Comparison of ENCODE assay signal across 19 cellular contexts in the genomic region with DNA sequence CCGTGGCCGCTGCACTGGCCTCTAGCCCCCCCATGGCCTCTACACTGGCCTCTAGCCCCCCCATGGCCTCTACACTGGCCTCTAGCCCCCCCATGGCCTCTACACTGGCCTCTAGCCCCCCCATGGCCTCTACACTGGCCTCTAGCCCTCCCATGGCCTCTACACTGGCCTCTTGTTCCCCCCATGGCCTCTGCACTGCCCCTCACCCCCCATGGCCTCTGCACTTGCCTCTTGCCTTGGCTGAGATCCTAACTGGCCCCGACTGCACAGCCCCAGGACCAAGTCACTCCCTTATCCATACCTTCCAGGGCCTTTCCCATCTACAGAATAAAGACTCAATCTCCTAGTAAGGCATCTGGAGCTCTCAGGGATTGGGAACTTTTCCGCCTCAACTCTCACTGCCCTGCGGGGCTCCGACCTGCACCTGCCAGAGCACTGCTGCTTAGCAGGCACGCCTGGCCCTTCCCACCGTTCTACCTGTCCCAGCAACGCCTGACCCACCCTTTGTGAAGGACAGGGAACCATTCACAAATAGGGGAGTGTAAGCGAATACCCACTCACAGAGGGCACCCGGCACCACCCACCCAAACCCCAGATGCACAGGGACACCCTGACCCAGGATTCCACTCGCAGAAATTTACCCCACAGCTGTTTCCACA. TPM values are rescaled to one million over a fixed set of nuclear protein-coding genes. Genes with fewer than 3 reads are reported as not detected.
A peak's percentile ranks its signal among the peaks of the same experiment; 100 is the strongest.
DNase-seq lines count a peak whose midpoint lies in the region; ATAC-seq, FAIRE-seq and TF ChIP-seq lines count a peak whose summit lies in the region.
"Had no signal": no experiment of that assay in that cellular context is flagged by ENCODE, and none has a peak within 500 bp of the region (broad histone marks: within the 10 kb centered on the region; RNA-seq: fewer than 3 reads in every experiment).

No MANE protein-coding gene starts in this region.

- no peak for FAIRE-seq in small intestine (lab: Jason Lieb, UNC)
- FAIRE-seq: TTC549 had no signal

- H3K4me3 Mint-ChIP-seq in activated T-helper 17 cell treated with anti-CD3 and anti-CD28 coated beads, Interleukin-2, amount 50 U/mL, for 72 hours, result no peak overlapping the region
- H3K4me3 Mint-ChIP-seq: activated naive CD8-positive, alpha-beta T cell; activated T-helper 1 cell treated with anti-CD3 and anti-CD28 coated beads, Interleukin-12 subunit alpha, Interleukin-12 subunit beta, Interleukin-2, Interleukin-4 antibody, amounts not matched to agents 30 ng/mL and 10 ng/mL and 1 ng/mL, durations not matched to agents 14 hours and 24 hours and 36 hours; naive B cell; stimulated activated naive CD8-positive, alpha-beta T cell treated with anti-CD3 and anti-CD28 coated beads, Interleukin-15, Interleukin-2, amounts not matched to agents 100 ng/mL and 50 ng/mL, for 24 hours had no signal

- H3K9me3 ChIP-seq in liver (ENCODE audit: control insufficient read depth in 4 of 4, low read length in 3 of 4) (no peaks in the 10 kb centered on the region), small intestine (ENCODE audit: control insufficient read depth, low read depth) (no peaks in the 10 kb centered on the region)

- TF ChIP-seq RAD21 in liver (IDR thresholded peaks at IDR 0.05), result no peak

- no peaks in the 10 kb centered on the region for H3K9me3 Mint-ChIP-seq in activated T-helper 17 cell treated with anti-CD3 and anti-CD28 coated beads, Interleukin-2, amount 50 U/mL, for 72 hours
- H3K9me3 Mint-ChIP-seq: activated T-helper 1 cell treated with anti-CD3 and anti-CD28 coated beads, Interleukin-12 subunit alpha, Interleukin-12 subunit beta, Interleukin-2, Interleukin-4 antibody, amounts not matched to agents 30 ng/mL and 10 ng/mL and 1 ng/mL, durations not matched to agents 14 hours and 24 hours and 36 hours; naive B cell; stimulated activated naive CD8-positive, alpha-beta T cell treated with anti-CD3 and anti-CD28 coated beads, Interleukin-15, Interleukin-2, amounts not matched to agents 100 ng/mL and 50 ng/mL, for 24 hours had no signal

- H3K4me1 Mint-ChIP-seq in activated T-helper 17 cell treated with anti-CD3 and anti-CD28 coated beads, Interleukin-2, amount 50 U/mL, for 72 hours, result peaks cover 5% of the 10 kb centered on the region

- H3K9ac ChIP-seq in liver (ENCODE audit: low read depth in 1 of 2, low read length in 2 of 2), result no peak overlapping the region
- H3K9ac ChIP-seq: parathyroid adenoma had no signal

- peak overlapping the region; percentile 65 for H3K27ac Mint-ChIP-seq in activated T-helper 17 cell treated with anti-CD3 and anti-CD28 coated beads, Interleukin-2, amount 50 U/mL, for 72 hours
- H3K27ac Mint-ChIP-seq: activated naive CD8-positive, alpha-beta T cell; activated T-helper 1 cell treated with anti-CD3 and anti-CD28 coated beads, Interleukin-12 subunit alpha, Interleukin-12 subunit beta, Interleukin-2, Interleukin-4 antibody, amounts not matched to agents 30 ng/mL and 10 ng/mL and 1 ng/mL, durations not matched to agents 14 hours and 24 hours and 36 hours; naive B cell; stimulated activated naive CD8-positive, alpha-beta T cell treated with anti-CD3 and anti-CD28 coated beads, Interleukin-15, Interleukin-2, amounts not matched to agents 100 ng/mL and 50 ng/mL, for 24 hours had no signal

- peaks cover 37 to 97% (median 87%) of the 10 kb centered on the region in 4 donors for H3K4me1 ChIP-seq in liver (ENCODE audit: control insufficient read depth in 4 of 4, insufficient read depth in 4 of 4, low read length in 3 of 4)
- H3K4me1 ChIP-seq in small intestine (ENCODE audit: control insufficient read depth in 2 of 2, insufficient read depth in 1 of 2, low read depth in 1 of 2, low read length in 1 of 2), result peaks cover 4 to 21% of the 10 kb centered on the region in 2 donors

- no peak overlapping the region for H3K4me3 ChIP-seq in liver (ENCODE audit: low read depth in 1 of 3, low read length in 3 of 3)
- H3K4me3 ChIP-seq in small intestine (ENCODE audit: low read depth in 1 of 2, low read length in 2 of 2), result no peak overlapping the region

- no peaks in the 10 kb centered on the region for H3K36me3 ChIP-seq in liver (ENCODE audit: control insufficient read depth in 4 of 4, insufficient read depth in 3 of 4, low read depth in 1 of 4, low read length in 3 of 4)
- H3K36me3 ChIP-seq in small intestine (ENCODE audit: control insufficient read depth in 2 of 2, insufficient read depth in 2 of 2, low read length in 2 of 2), result no peaks in the 10 kb centered on the region

- H3K27me3 Mint-ChIP-seq in activated T-helper 17 cell treated with anti-CD3 and anti-CD28 coated beads, Interleukin-2, amount 50 U/mL, for 72 hours, result no peaks in the 10 kb centered on the region
- H3K27me3 Mint-ChIP-seq: activated naive CD8-positive, alpha-beta T cell; naive B cell; stimulated activated naive CD8-positive, alpha-beta T cell treated with anti-CD3 and anti-CD28 coated beads, Interleukin-15, Interleukin-2, amounts not matched to agents 100 ng/mL and 50 ng/mL, for 24 hours had no signal

- H3K36me3 Mint-ChIP-seq in activated T-helper 17 cell treated with anti-CD3 and anti-CD28 coated beads, Interleukin-2, amount 50 U/mL, for 72 hours (ENCODE audit: low read depth), result no peaks in the 10 kb centered on the region
- H3K36me3 Mint-ChIP-seq: activated naive CD8-positive, alpha-beta T cell; naive B cell had no signal

- no peaks in the 10 kb centered on the region for H3K27me3 ChIP-seq in liver (ENCODE audit: control insufficient read depth in 4 of 4, insufficient read depth in 4 of 4, low read length in 3 of 4)
- H3K27me3 ChIP-seq in small intestine (ENCODE audit: control insufficient read depth in 2 of 2, insufficient read depth in 2 of 2, low read length in 2 of 2), result no peaks in the 10 kb centered on the region

- no peak for TF ChIP-seq CTCF in liver (IDR thresholded peaks at IDR 0.05; ENCODE audit: low read depth, low read length, missing input control)

- DNase-seq in NCI-H2171 treated with DMSO at 0.1 percent for 48 hours (lab: John Stamatoyannopoulos, UW), result peak; percentile 22
- no peak for DNase-seq in NCI-H2171 (lab: John Stamatoyannopoulos, UW)
- no peak for DNase-seq in small intestine
- no peak for DNase-seq in superior temporal gyrus (ENCODE audit: extremely low spot score)
- DNase-seq: AML-193, cortex of kidney, naive B cell, NCI-H2107, NCI-H69 had no signal

- peak overlapping the region; percentile 59 to 61 for H3K27ac ChIP-seq in liver (ENCODE audit: low read depth in 1 of 2, low read length in 2 of 2)
- H3K27ac ChIP-seq in small intestine (ENCODE audit: low read depth in 1 of 2, low read length in 1 of 2), result peak overlapping the region; percentile 83 to 85
- H3K27ac ChIP-seq: 22Rv1 had no signal

- no peak for ATAC-seq in activated T-helper 17 cell treated with anti-CD3 and anti-CD28 coated beads, Interleukin-2, amount 50 U/mL, for 72 hours (replicated peaks)
- ATAC-seq in GM19395 (IDR thresholded peaks at IDR 0.05; ENCODE audit: unreplicated experiment), result no peak
- ATAC-seq in HG02981 (IDR thresholded peaks at IDR 0.05; ENCODE audit: unreplicated experiment), result no peak

- WGBS in liver, result 83% methylated on average over 12 of the region's 12 CpGs
- 46 to 78% (median 63%) methylated on average over 12 of the region's 12 CpGs for whole genome bisulfite sequencing in small intestine, 3 donors

TF ChIP-seq in liver, 16 proteins besides CTCF, POLR2A, EP300 and RAD21 (continues in another document):
- no peak for TF ChIP-seq GABPA (IDR thresholded peaks at IDR 0.05 in 1 of 2, conservative IDR thresholded peaks at IDR 0.05 in 1 of 2)
- TF ChIP-seq REST (IDR thresholded peaks at IDR 0.05), result no peak
- TF ChIP-seq HNF4A (conservative IDR thresholded peaks at IDR 0.05), result no peak
- TF ChIP-seq TAF1 (conservative IDR thresholded peaks at IDR 0.05), result no peak
- TF ChIP-seq HNF4G (IDR thresholded peaks at IDR 0.05), result no peak
- TF ChIP-seq JUND (IDR thresholded peaks at IDR 0.05), result no peak
- no peak for TF ChIP-seq FOXA2 (IDR thresholded peaks at IDR 0.05)
- TF ChIP-seq MAX (IDR thresholded peaks at IDR 0.05), result no peak

RNA-seq across cellular contexts. Expression of gene ACOT7, which starts 38.8 kb away (rescaled TPM):
- 10 to 100 TPM; 43.5 to 96.3 TPM for total RNA-seq in activated T-helper 17 cell treated with anti-CD3 and anti-CD28 coated beads, Interleukin-2, amount 50 U/mL, for 72 hours
- 10 to 100 TPM in 1 of 2 donors, 1 to 10 TPM in 1; 8.7 to 11.0 TPM for total RNA-seq in liver
- polyA plus RNA-seq in liver, result 10 to 100 TPM in 1 of 2 donors, 1 to 10 TPM in 1; 9.7 to 14.4 TPM
- polyA plus RNA-seq in small intestine, result 10 to 100 TPM; 63.5 to 93.8 (median 83.9) TPM
